10 cellular contexts compared by ENCODE assay signal in the genomic region with DNA sequence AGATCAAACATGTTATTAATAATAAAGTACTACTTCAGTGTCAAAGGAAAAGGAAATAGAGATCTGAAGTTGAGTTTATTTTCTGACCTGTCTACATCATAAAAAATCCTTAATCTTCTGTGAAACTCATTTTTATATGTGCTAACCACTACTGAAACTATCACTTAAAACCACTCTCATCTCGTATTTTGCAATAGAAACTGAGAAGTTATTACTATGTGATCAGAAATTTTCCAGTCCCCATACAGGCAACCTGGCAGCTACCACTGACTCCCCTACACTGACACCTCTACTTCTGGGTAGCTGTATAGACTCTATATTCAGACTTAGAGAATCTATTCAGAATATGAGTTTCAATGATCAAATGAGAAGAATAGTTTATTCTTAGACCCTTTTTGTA. TPM values are rescaled to one million over a fixed set of nuclear protein-coding genes. Genes with fewer than 3 reads are reported as not detected.
DNase-seq lines count a peak whose midpoint lies in the region; ATAC-seq and TF ChIP-seq lines count a peak whose summit lies in the region.
"Had no signal": no experiment of that assay in that cellular context is flagged by ENCODE, and none has a peak within 500 bp of the region (broad histone marks: within the 10 kb centered on the region; RNA-seq: fewer than 3 reads in every experiment).

No MANE protein-coding gene starts in this region.

- CTCF ChIA-PET in CD4-positive, alpha-beta T cell (lab: Charles Lee), result no interaction called here
- CTCF ChIA-PET in WTC11 (lab: Charles Lee), result no interaction called here

- no peak overlapping the region for H3K4me3 Mint-ChIP-seq in HFFc6
- no peak overlapping the region for H3K4me3 Mint-ChIP-seq in CD4-positive, alpha-beta T cell
- H3K4me3 Mint-ChIP-seq in WTC11, result no peak overlapping the region

- H3K27ac Mint-ChIP-seq in activated naive CD4-positive, alpha-beta T cell treated with anti-CD3 and anti-CD28 coated beads, Interleukin-2, amount 50 U/mL, for 72 hours, result peak overlapping the region in 1 of 2 donors; percentile 87
- H3K27ac Mint-ChIP-seq in HFFc6 (no peak overlapping the region), WTC11 (no peak overlapping the region)
- H3K27ac Mint-ChIP-seq in CD4-positive, alpha-beta T cell, result no peak overlapping the region

- intact Hi-C loops in CD4-positive, alpha-beta T cell (cut with DNase I, micrococcal nuclease), result no loop called here

- H3K27ac ChIP-seq in CD4-positive, alpha-beta T cell (ENCODE audit: low read depth, low read length), result no peak overlapping the region

- no peaks in the 10 kb centered on the region for H3K27me3 Mint-ChIP-seq in HFFc6 (ENCODE audit: insufficient read depth)
- peaks cover 9% of the 10 kb centered on the region for H3K27me3 Mint-ChIP-seq in CD4-positive, alpha-beta T cell
- H3K27me3 Mint-ChIP-seq in WTC11 (ENCODE audit: low read depth), result no peaks in the 10 kb centered on the region

- no peaks in the 10 kb centered on the region for H3K9me3 Mint-ChIP-seq in activated naive CD4-positive, alpha-beta T cell treated with anti-CD3 and anti-CD28 coated beads, Interleukin-2, amount 50 U/mL, for 72 hours
- H3K9me3 Mint-ChIP-seq in HFFc6 (no peaks in the 10 kb centered on the region), WTC11 (no peaks in the 10 kb centered on the region)
- no peaks in the 10 kb centered on the region for H3K9me3 Mint-ChIP-seq in CD4-positive, alpha-beta T cell

- peak; percentile 47 for DNase-seq in GM20000 (ENCODE audit: low spot score)
- DNase-seq in activated naive CD4-positive, alpha-beta T cell treated with anti-CD3 and anti-CD28 coated beads, Interleukin-2, amount 50 U/mL, for 72 hours (ENCODE audit: low spot score in 2 of 2), result no peak
- DNase-seq in HFFc6, result no peak
- no peak for DNase-seq in middle frontal gyrus (ENCODE audit: extremely low spot score, low spot score)
- no peak for DNase-seq in CD4-positive, alpha-beta T cell
- DNase-seq in WTC11 (ENCODE audit: low spot score), result no peak
- DNase-seq: activated effector memory CD4-positive, alpha-beta T cell treated with anti-CD3 and anti-CD28 coated beads, Interleukin-2, amount 50 U/mL, for 16 hours; DND-41 had no signal

- POLR2A ChIA-PET in CD4-positive, alpha-beta T cell (lab: Charles Lee), result no interaction called here
- POLR2A ChIA-PET in WTC11 (lab: Charles Lee), result no interaction called here

- ATAC-seq in GM18858 (IDR thresholded peaks at IDR 0.05; ENCODE audit: unreplicated experiment), result peak; percentile 73
- ATAC-seq in HG03060 (IDR thresholded peaks at IDR 0.05; ENCODE audit: low read depth, unreplicated experiment), result peak; percentile 60
- ATAC-seq in activated naive CD4-positive, alpha-beta T cell treated with anti-CD3 and anti-CD28 coated beads, Interleukin-2, amount 50 U/mL, for 72 hours, result peak; percentile 89 to 96
- no peak for ATAC-seq in CD4-positive, alpha-beta T cell (ENCODE audit: poor library complexity)
- no peak for ATAC-seq in WTC11

- no peaks in the 10 kb centered on the region for H3K36me3 Mint-ChIP-seq in activated naive CD4-positive, alpha-beta T cell treated with anti-CD3 and anti-CD28 coated beads, Interleukin-2, amount 50 U/mL, for 72 hours
- H3K36me3 Mint-ChIP-seq in HFFc6 (ENCODE audit: low read depth) (no peaks in the 10 kb centered on the region), WTC11 (no peaks in the 10 kb centered on the region)
- no peaks in the 10 kb centered on the region for H3K36me3 Mint-ChIP-seq in CD4-positive, alpha-beta T cell (ENCODE audit: low read depth)

- no peaks in the 10 kb centered on the region for H3K9me3 ChIP-seq in CD4-positive, alpha-beta T cell (ENCODE audit: control insufficient read depth, low read length)

- TF ChIP-seq CTCF in GM20000 (IDR thresholded peaks at IDR 0.05; ENCODE audit: extremely low read depth, missing control alignments) (no peak), HFFc6 (IDR thresholded peaks at IDR 0.05) (no peak), WTC11 (IDR thresholded peaks at IDR 0.05) (no peak)
- no peak for TF ChIP-seq CTCF in CD4-positive, alpha-beta T cell (IDR thresholded peaks at IDR 0.05)

- peaks cover 77% of the 10 kb centered on the region for H3K4me1 Mint-ChIP-seq in HFFc6 (ENCODE audit: low read depth)
- no peaks in the 10 kb centered on the region for H3K4me1 Mint-ChIP-seq in CD4-positive, alpha-beta T cell (ENCODE audit: low read depth)
- peaks cover 50% of the 10 kb centered on the region for H3K4me1 Mint-ChIP-seq in WTC11

- no peaks in the 10 kb centered on the region for H3K27me3 ChIP-seq in CD4-positive, alpha-beta T cell (ENCODE audit: control insufficient read depth, insufficient read depth, low read length)

TF ChIP-seq in WTC11, 78 proteins besides CTCF, POLR2A, EP300 and RAD21:
- TF ChIP-seq, protein P1, sequence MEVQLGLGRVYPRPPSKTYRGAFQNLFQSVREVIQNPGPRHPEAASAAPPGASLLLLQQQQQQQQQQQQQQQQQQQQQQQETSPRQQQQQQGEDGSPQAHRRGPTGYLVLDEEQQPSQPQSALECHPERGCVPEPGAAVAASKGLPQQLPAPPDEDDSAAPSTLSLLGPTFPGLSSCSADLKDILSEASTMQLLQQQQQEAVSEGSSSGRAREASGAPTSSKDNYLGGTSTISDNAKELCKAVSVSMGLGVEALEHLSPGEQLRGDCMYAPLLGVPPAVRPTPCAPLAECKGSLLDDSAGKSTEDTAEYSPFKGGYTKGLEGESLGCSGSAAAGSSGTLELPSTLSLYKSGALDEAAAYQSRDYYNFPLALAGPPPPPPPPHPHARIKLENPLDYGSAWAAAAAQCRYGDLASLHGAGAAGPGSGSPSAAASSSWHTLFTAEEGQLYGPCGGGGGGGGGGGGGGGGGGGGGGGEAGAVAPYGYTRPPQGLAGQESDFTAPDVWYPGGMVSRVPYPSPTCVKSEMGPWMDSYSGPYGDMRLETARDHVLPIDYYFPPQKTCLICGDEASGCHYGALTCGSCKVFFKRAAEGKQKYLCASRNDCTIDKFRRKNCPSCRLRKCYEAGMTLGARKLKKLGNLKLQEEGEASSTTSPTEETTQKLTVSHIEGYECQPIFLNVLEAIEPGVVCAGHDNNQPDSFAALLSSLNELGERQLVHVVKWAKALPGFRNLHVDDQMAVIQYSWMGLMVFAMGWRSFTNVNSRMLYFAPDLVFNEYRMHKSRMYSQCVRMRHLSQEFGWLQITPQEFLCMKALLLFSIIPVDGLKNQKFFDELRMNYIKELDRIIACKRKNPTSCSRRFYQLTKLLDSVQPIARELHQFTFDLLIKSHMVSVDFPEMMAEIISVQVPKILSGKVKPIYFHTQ (CRISPR knock-in tag; IDR thresholded peaks at IDR 0.05), result no peak

RNA-seq across cellular contexts. Expression of a gene that starts 8.3 kb away (rescaled TPM):
- 10 to 100 TPM; 10.9 to 26.3 TPM for total RNA-seq in activated naive CD4-positive, alpha-beta T cell treated with anti-CD3 and anti-CD28 coated beads, Interleukin-2, amount 50 U/mL, for 72 hours
- 10 to 100 TPM; 40.3 to 64.6 (median 59.2) TPM for total RNA-seq in HFFc6 (2021; fragmentation: NEBNext Ultra II Directional; extraction: Animal tissue kit (Norgen Biotek cat#: 25700))
- total RNA-seq in CD4-positive, alpha-beta T cell, result 1 to 10 TPM; 5.5 to 5.9 TPM
- total RNA-seq in WTC11 (2021), result 117 to 126 TPM (median 124 TPM) in 3 replicates

Comparison
In these comparisons a context has a peak if more than half of its experiments do, and no peak if none do; other contexts are left out.
1. ATAC-seq: peak in GM18858 (single experiment), HG03060 (single experiment) and activated naive CD4-positive, alpha-beta T cell treated with anti-CD3 and anti-CD28 coated beads, Interleukin-2, amount 50 U/mL, for 72 hours (2 of 2); none in CD4-positive, alpha-beta T cell (single experiment) and WTC11 (single experiment).